9 cellular contexts compared by ENCODE assay signal in genomic region chr2:121075641-121076500, GRCh38.
DNase-seq lines count a peak whose midpoint lies in the region; ATAC-seq, FAIRE-seq and TF ChIP-seq lines count a peak whose summit lies in the region.
"Had no signal": no experiment of that assay in that cellular context is flagged by ENCODE, and none has a peak within 500 bp of the region (broad histone marks: within the 10 kb centered on the region; RNA-seq: fewer than 3 reads in every experiment).

No MANE protein-coding gene starts in this region.

- in situ Hi-C loops in brain microvascular endothelial cell (cut with HindIII; ENCODE audit: low pct_ligation_motif_present, low sequenced_read_pairs): no loop called here

- intact Hi-C loops in pancreas (cut with DNase I): no loop called here

- H3K4me3 Mint-ChIP-seq in activated T-cell treated with anti-CD3 and anti-CD28 coated beads, Interleukin-2, amount 50 U/mL, for 4 hours: no peak overlapping the region

- no peaks in the 10 kb centered on the region for H3K4me1 ChIP-seq in pancreas

- H3K9me3 ChIP-seq in pancreas: no peaks in the 10 kb centered on the region

- H3K27me3 ChIP-seq in brain microvascular endothelial cell (replicated peaks) (no peaks in the 10 kb centered on the region), pancreas (no peaks in the 10 kb centered on the region)

- 9% methylated on average over 17 to 19 of the region's 19 CpGs for WGBS in pancreas, 2 donors

- no peaks in the 10 kb centered on the region for H3K36me3 Mint-ChIP-seq in activated T-cell treated with anti-CD3 and anti-CD28 coated beads, Interleukin-2, amount 50 U/mL, for 4 hours (ENCODE audit: insufficient read depth)

- no peaks in the 10 kb centered on the region for H3K4me1 Mint-ChIP-seq in activated T-cell treated with anti-CD3 and anti-CD28 coated beads, Interleukin-2, amount 50 U/mL, for 4 hours (ENCODE audit: low read depth)

- no peak for FAIRE-seq in pancreas (lab: Jason Lieb, UNC)

- H3K27ac ChIP-seq in brain microvascular endothelial cell (peak overlapping the region; percentile 74), pancreas (no peak overlapping the region)

- no peaks in the 10 kb centered on the region for H3K36me3 ChIP-seq in brain microvascular endothelial cell (replicated peaks)
- no peaks in the 10 kb centered on the region for H3K36me3 ChIP-seq in pancreas

- TF ChIP-seq CTCF in brain microvascular endothelial cell (IDR thresholded peaks at IDR 0.05; ENCODE audit: low read depth, low read length, missing control alignments): no peak
- no peak for TF ChIP-seq CTCF in pancreas (IDR thresholded peaks at IDR 0.05)

- H3K9me3 Mint-ChIP-seq in activated T-cell treated with anti-CD3 and anti-CD28 coated beads, Interleukin-2, amount 50 U/mL, for 4 hours: no peaks in the 10 kb centered on the region

- ATAC-seq in activated T-cell treated with anti-CD3 and anti-CD28 coated beads, Interleukin-2, amount 50 U/mL, for 4 hours: no peak
- no peak for ATAC-seq in HG03460 (IDR thresholded peaks at IDR 0.05; ENCODE audit: unreplicated experiment)
- ATAC-seq in pancreas: no peak

- peaks cover 25% of the 10 kb centered on the region for H3K27me3 Mint-ChIP-seq in activated T-cell treated with anti-CD3 and anti-CD28 coated beads, Interleukin-2, amount 50 U/mL, for 4 hours (ENCODE audit: low read depth)

- H3K4me3 ChIP-seq in brain microvascular endothelial cell (ENCODE audit: low read depth, low read length) (peak overlapping the region; percentile 43), pancreas (no peak overlapping the region)

- DNase-seq in C1 segment of cervical spinal cord (lab: John Stamatoyannopoulos, UW) (peak in 8 of 14 donors; percentile 24 to 70 (median 48)), NCI-H1105 (lab: John Stamatoyannopoulos, UW) (peak; percentile 67), brain microvascular endothelial cell (no peak), myocyte (ENCODE audit: low read depth) (peak; percentile 26), pancreas (no peak), GF-D8 (lab: John Stamatoyannopoulos, UW) (no peak)
- DNase-seq in activated T-cell treated with anti-CD3 and anti-CD28 coated beads, Interleukin-2, amount 50 U/mL, for 4 hours: no peak
- DNase-seq: T-helper 9 cell had no signal

Comparison
In these comparisons a context has a peak if more than half of its experiments do, and no peak if none do; other contexts are left out.
1. DNase-seq: peak in C1 segment of cervical spinal cord (8 of 14), NCI-H1105 (single experiment) and myocyte (single experiment); none in brain microvascular endothelial cell (single experiment), activated T-cell treated with anti-CD3 and anti-CD28 coated beads, Interleukin-2, amount 50 U/mL, for 4 hours (single experiment), pancreas (0 of 6) and GF-D8 (single experiment).